30 cellular contexts compared by ENCODE assay signal in genomic region chr2:32969444-32970162, GRCh38.
"Had no signal": no experiment of that assay in that cellular context is flagged by ENCODE, and none has a peak within 500 bp of the region (broad histone marks: within the 10 kb centered on the region; RNA-seq: fewer than 3 reads in every experiment).

No MANE protein-coding gene starts in this region.

- H3K4me3 ChIP-seq: adrenal gland, ascending aorta, breast epithelium, cardiac muscle cell, coronary artery, dorsolateral prefrontal cortex, esophagus squamous epithelium, gastroesophageal sphincter, heart right ventricle had no signal

- H3K36me3 ChIP-seq: adrenal gland, ascending aorta, breast epithelium, cardiac muscle cell, esophagus squamous epithelium, gastroesophageal sphincter, heart right ventricle had no signal

- H3K9me3 ChIP-seq: adrenal gland, breast epithelium, esophagus squamous epithelium, gastroesophageal sphincter had no signal

- H3K27ac ChIP-seq: adrenal gland, ascending aorta, breast epithelium, cardiac muscle cell, coronary artery, dorsolateral prefrontal cortex, epithelial cell of prostate, esophagus squamous epithelium, gastroesophageal sphincter, heart right ventricle had no signal

- H3K4me1 ChIP-seq: adrenal gland, ascending aorta, breast epithelium, esophagus squamous epithelium had no signal

- FAIRE-seq: endothelial cell of umbilical vein had no signal

- H3K27me3 ChIP-seq: adrenal gland, ascending aorta, breast epithelium, cardiac muscle cell, dorsolateral prefrontal cortex, esophagus squamous epithelium, gastroesophageal sphincter, heart right ventricle had no signal

- DNase-seq: activated CD4-positive, alpha-beta memory T cell treated with anti-CD3 and anti-CD28 coated beads for 36 hours; activated CD4-positive, alpha-beta T cell treated with anti-CD3 and anti-CD28 coated beads for 36 hours; activated CD4-positive, alpha-beta T cell treated with anti-CD3 and anti-CD28 coated beads, Interleukin-2, amount 10 ng/mL, durations not matched to agents 24 days and 14 days; activated CD4-positive, CD25-positive, alpha-beta regulatory T cell; activated CD4-positive, CD25-positive, alpha-beta regulatory T cell treated with anti-CD3 and anti-CD28 coated beads, Interleukin-2, amount 50 U/mL, for 72 hours; activated CD8-positive, alpha-beta memory T cell treated with anti-CD3 and anti-CD28 coated beads, Interleukin-2, amount 10 ng/mL, durations not matched to agents 7 days and 5 days; activated CD8-positive, alpha-beta memory T cell treated with anti-CD3 and anti-CD28 coated beads, Interleukin-2, amount 50 U/mL, for 4 hours; activated CD8-positive, alpha-beta T cell treated with anti-CD3 and anti-CD28 coated beads, Interleukin-2, amount 10 ng/mL, durations not matched to agents 7 days and 5 days; activated effector memory CD4-positive, alpha-beta T cell treated with anti-CD3 and anti-CD28 coated beads, Interleukin-2, amount 50 U/mL, for 16 hours; activated naive CD4-positive, alpha-beta T cell treated with anti-CD3 and anti-CD28 coated beads for 36 hours; activated naive CD8-positive, alpha-beta T cell treated with anti-CD3 and anti-CD28 coated beads for 36 hours; activated naive CD8-positive, alpha-beta T cell treated with anti-CD3 and anti-CD28 coated beads, Interleukin-2, amount 50 U/mL, for 24 hours; activated T-cell treated with anti-CD3 and anti-CD28 coated beads, Interleukin-2, amount 50 U/mL, for 1 hour; activated T-cell treated with anti-CD3 and anti-CD28 coated beads, Interleukin-2, amount 50 U/mL, for 48 hours; adrenal gland; dorsolateral prefrontal cortex; effector memory CD4-positive, alpha-beta T cell; endodermal cell; esophagus squamous epithelium; foreskin melanocyte; heart right ventricle; hippocampal formation; T-helper 2 cell had no signal

- ATAC-seq: activated CD4-positive, alpha-beta T cell treated with anti-CD3 and anti-CD28 coated beads for 36 hours; activated CD8-positive, alpha-beta memory T cell treated with anti-CD3 and anti-CD28 coated beads, Interleukin-2, amount 10 ng/mL, durations not matched to agents 7 days and 5 days; activated CD8-positive, alpha-beta T cell treated with anti-CD3 and anti-CD28 coated beads, Interleukin-2, amount 10 ng/mL, durations not matched to agents 7 days and 5 days; activated naive CD8-positive, alpha-beta T cell treated with anti-CD3 and anti-CD28 coated beads, Interleukin-2, amount 50 U/mL, for 24 hours; gastroesophageal sphincter; heart right ventricle had no signal
